In the genomic region with DNA sequence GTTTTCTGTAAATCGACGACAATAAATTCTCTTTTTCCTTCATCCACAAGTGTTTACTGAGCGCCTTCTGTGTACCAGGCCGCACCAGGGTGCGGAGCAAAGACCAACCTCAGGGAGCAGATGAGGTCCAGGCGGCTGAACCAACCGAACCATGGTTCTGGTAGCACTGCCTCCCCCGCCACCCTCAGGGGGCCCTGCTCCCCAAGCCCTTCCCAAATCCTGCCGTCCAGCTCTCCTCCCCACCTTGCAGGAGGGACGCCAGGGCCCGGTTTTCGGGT, we compare ENCODE assay signal across 8 cellular contexts. TPM values are rescaled to one million over a fixed set of nuclear protein-coding genes. Genes with fewer than 3 reads are reported as not detected.
DNase-seq lines count a peak whose midpoint lies in the region; ATAC-seq, FAIRE-seq and TF ChIP-seq lines count a peak whose summit lies in the region.

No MANE protein-coding gene starts in this region.

- H3K36me3 Mint-ChIP-seq in nephron (ENCODE audit: low read depth): peaks cover 7% of the 10 kb centered on the region

- H3K4me1 ChIP-seq in BE2C (peaks cover 3% of the 10 kb centered on the region; the same call in 1 of the 2 replicates), aorta (ENCODE audit: control insufficient read depth in 1 of 2, insufficient read depth in 2 of 2, low read length in 2 of 2) (no peaks in the 10 kb centered on the region)
- peaks cover 12% of the 10 kb centered on the region for H3K4me1 ChIP-seq in effector memory CD4-positive, alpha-beta T cell (ENCODE audit: control insufficient read depth, insufficient read depth, low read length, poor library complexity, severe bottlenecking)

- FAIRE-seq in D721Med (lab: Jason Lieb, UNC): no peak

- no peak for ATAC-seq in aorta (ENCODE audit: low FRiP score)

- H3K27ac ChIP-seq in effector memory CD4-positive, alpha-beta T cell (ENCODE audit: insufficient read depth, low read length, poor library complexity, severe bottlenecking): no peak overlapping the region
- no peak overlapping the region for H3K27ac ChIP-seq in aorta (ENCODE audit: low read depth in 1 of 2, low read length in 2 of 2)

- H3K9me3 ChIP-seq in BE2C (no peaks in the 10 kb centered on the region), aorta (ENCODE audit: control insufficient read depth, low read length) (no peaks in the 10 kb centered on the region)
- no peaks in the 10 kb centered on the region for H3K9me3 ChIP-seq in effector memory CD4-positive, alpha-beta T cell (ENCODE audit: control insufficient read depth, low read length)

- peak overlapping the region; percentile 90 to 93 (median 92) for H3K4me3 Mint-ChIP-seq in nephron

- no peaks in the 10 kb centered on the region; the same call in 1 of the 2 replicates for H3K27me3 ChIP-seq in BE2C
- peaks cover 4% of the 10 kb centered on the region for H3K27me3 ChIP-seq in effector memory CD4-positive, alpha-beta T cell (replicated peaks; ENCODE audit: control insufficient read depth, insufficient read depth, low read length, poor library complexity, severe bottlenecking)
- H3K27me3 ChIP-seq in aorta (ENCODE audit: control insufficient read depth in 1 of 2, insufficient read depth in 2 of 2, low read length in 1 of 2): no peaks in the 10 kb centered on the region

- CTCF ChIA-PET in GM10248 (lab: Yijun Ruan, JAX): no interaction called here

- peaks cover 17% of the 10 kb centered on the region for H3K4me1 Mint-ChIP-seq in nephron

- H3K36me3 ChIP-seq in BE2C: peaks cover 5% of the 10 kb centered on the region
- no peaks in the 10 kb centered on the region for H3K36me3 ChIP-seq in effector memory CD4-positive, alpha-beta T cell (ENCODE audit: control insufficient read depth, insufficient read depth, low read length)
- no peaks in the 10 kb centered on the region for H3K36me3 ChIP-seq in aorta (ENCODE audit: control insufficient read depth in 1 of 2, insufficient read depth in 2 of 2, low read length in 1 of 2)

- no peak for DNase-seq in BE2C
- no peak for DNase-seq in LNCaP clone FGC (ENCODE audit: low read depth)
- no peak for DNase-seq in effector memory CD4-positive, alpha-beta T cell
- DNase-seq in D721Med (ENCODE audit: insufficient read length, low spot score): no peak
- DNase-seq in NCI-H345 (lab: John Stamatoyannopoulos, UW): no peak
- DNase-seq in GM10248 (ENCODE audit: extremely low spot score): no peak
- no peak for DNase-seq in aorta

- TF ChIP-seq CTCF in BE2C (IDR thresholded peaks at IDR 0.05; ENCODE audit: low read depth, low read length): no peak
- no peak for TF ChIP-seq CTCF in LNCaP clone FGC (IDR thresholded peaks at IDR 0.05; ENCODE audit: control insufficient read depth, extremely low read depth, insufficient read depth)
- TF ChIP-seq CTCF in nephron (IDR thresholded peaks at IDR 0.05; ENCODE audit: unreplicated experiment in 3 of 3): no peak
- TF ChIP-seq CTCF in D721Med (IDR thresholded peaks at IDR 0.05; ENCODE audit: insufficient read depth, missing control alignments): no peak
- no peak for TF ChIP-seq CTCF in GM10248 (IDR thresholded peaks at IDR 0.05; ENCODE audit: control extremely low read depth, extremely low read depth, low read depth, missing control alignments)

- POLR2A ChIA-PET in GM10248 (lab: Yijun Ruan, JAX): no interaction called here

- no peaks in the 10 kb centered on the region for H3K9me3 Mint-ChIP-seq in nephron

- H3K27me3 Mint-ChIP-seq in nephron (ENCODE audit: low read depth): no peaks in the 10 kb centered on the region

- intact Hi-C loops in aorta (cut with DNase I): loop anchor here in 1 of 2 donors (5.0 kb wide), 1 partner anchor 42 kb away; a partner anchor contains a TSS

- WGBS in aorta, 2 donors: 28 to 39% methylated on average over 12 of the region's 12 CpGs

- H3K27ac Mint-ChIP-seq in nephron: peak overlapping the region in 1 of 3 experiments; percentile 53

- H3K4me3 ChIP-seq in BE2C (ENCODE audit: low read depth, low read length) (peak overlapping the region; percentile 44), LNCaP clone FGC (ENCODE audit: low read depth, low read length) (peak overlapping the region; percentile 76), aorta (ENCODE audit: low read length in 2 of 2) (peak overlapping the region in 1 of 2 donors; percentile 57)
- peak overlapping the region; percentile 29 for H3K4me3 ChIP-seq in effector memory CD4-positive, alpha-beta T cell (ENCODE audit: insufficient read depth, low read depth, low read length, poor library complexity, severe bottlenecking)

RNA-seq across cellular contexts. Expression of a gene that starts 5.1 kb away (rescaled TPM):
- polyA plus RNA-seq in BE2C (2012; ENCODE audit: insufficient read depth, insufficient read length, low read depth): not detected
- not detected for total RNA-seq in aorta
- polyA plus RNA-seq in aorta: not detected

RNA-seq across cellular contexts. Expression of a gene that starts 7.9 kb away (rescaled TPM):
- polyA plus RNA-seq in BE2C (2012; ENCODE audit: insufficient read depth, insufficient read length, low read depth): 8.5 TPM
- total RNA-seq in aorta: 10 to 100 TPM; 11.8 to 13.4 TPM
- 10 to 100 TPM in 1 of 2 donors, under 1 TPM in 1; 0.75 to 10.3 TPM for polyA plus RNA-seq in aorta

RNA-seq across cellular contexts. Expression of a gene that starts 13.5 kb away (rescaled TPM):
- 2,664 TPM for polyA plus RNA-seq in BE2C (2012; ENCODE audit: insufficient read depth, insufficient read length, low read depth)
- total RNA-seq in aorta: 100 to 1,000 TPM; 609 to 674 TPM
- polyA plus RNA-seq in aorta: 1,000 to 10,000 TPM; 1,453 to 1,636 TPM

RNA-seq across cellular contexts. Expression of a gene that starts 19.7 kb away (rescaled TPM):
- 1.4 TPM for polyA plus RNA-seq in BE2C (2012; ENCODE audit: insufficient read depth, insufficient read length, low read depth)
- 1 to 10 TPM in 1 of 2 donors, under 1 TPM in 1; 0.65 to 1.8 TPM for total RNA-seq in aorta
- polyA plus RNA-seq in aorta: 1 to 10 TPM in 1 of 2 donors, under 1 TPM in 1; 0.75 to 1.2 TPM

RNA-seq across cellular contexts. Expression of a gene that starts 38.0 kb away (rescaled TPM):
- polyA plus RNA-seq in BE2C (2012; ENCODE audit: insufficient read depth, insufficient read length, low read depth): 3.1 TPM
- under 1 TPM; 0.32 to 0.87 TPM for total RNA-seq in aorta
- polyA plus RNA-seq in aorta: under 1 TPM in 1 of 2 donors, not detected in 1; 0.79 TPM
